Comparison of ENCODE assay signal across 1 cellular context in the genomic region with DNA sequence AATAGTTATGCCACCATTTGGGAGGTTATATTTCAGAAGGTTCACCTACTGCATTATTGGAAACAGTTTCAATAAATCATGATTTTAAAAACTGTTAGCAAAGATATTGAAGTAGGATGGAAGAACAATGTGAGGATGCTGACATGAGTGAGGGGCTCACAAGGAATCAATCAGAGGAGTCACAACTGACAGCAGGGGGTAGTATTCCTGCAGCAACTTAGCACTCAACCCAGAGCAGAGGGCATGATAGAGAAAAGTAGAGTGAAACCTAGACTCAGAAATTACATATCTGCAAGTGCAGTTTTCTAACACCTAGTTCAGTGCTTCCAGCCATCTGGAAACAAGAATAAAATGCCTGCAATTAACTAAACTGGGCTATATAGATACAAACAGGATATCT.
TF ChIP-seq lines count a peak whose summit lies in the region.

No MANE protein-coding gene starts in this region.

TF ChIP-seq in HCT116, 20 proteins besides CTCF, POLR2A, EP300 and RAD21 (continued from another document):
- TF ChIP-seq CEBPB (IDR thresholded peaks at IDR 0.05; ENCODE audit: low read depth) (no peak), SRF (IDR thresholded peaks at IDR 0.05; ENCODE audit: low read depth) (no peak)
